ENCODE assay signal across 11 cellular contexts in genomic region chr6:45001663-45002062, GRCh38.
DNase-seq lines count a peak whose midpoint lies in the region; ATAC-seq and TF ChIP-seq lines count a peak whose summit lies in the region.
"Had no signal": no experiment of that assay in that cellular context is flagged by ENCODE, and none has a peak within 500 bp of the region (broad histone marks: within the 10 kb centered on the region; RNA-seq: fewer than 3 reads in every experiment).

No MANE protein-coding gene starts in this region.

- peak overlapping the region; percentile 24 for H3K4me3 Mint-ChIP-seq in activated naive CD8-positive, alpha-beta T cell

- no peaks in the 10 kb centered on the region for H3K27me3 ChIP-seq in osteoblast (ENCODE audit: insufficient read depth, low read length)
- H3K27me3 ChIP-seq in MG63: peaks cover 2% of the 10 kb centered on the region; the same call in 1 of the 2 replicates

- peaks cover 33% of the 10 kb centered on the region for H3K4me1 Mint-ChIP-seq in activated naive CD8-positive, alpha-beta T cell (ENCODE audit: low read depth)

- H3K4me1 ChIP-seq in osteoblast (ENCODE audit: insufficient read depth, low read length): no peaks in the 10 kb centered on the region

- no peak overlapping the region for H3K27ac ChIP-seq in osteoblast (ENCODE audit: low read depth, low read length)

- no peaks in the 10 kb centered on the region for H3K9me3 ChIP-seq in osteoblast (ENCODE audit: low read depth, low read length)
- no peaks in the 10 kb centered on the region for H3K9me3 ChIP-seq in MG63

- no peaks in the 10 kb centered on the region for H3K27me3 Mint-ChIP-seq in activated naive CD8-positive, alpha-beta T cell

- no peaks in the 10 kb centered on the region for H3K79me2 ChIP-seq in osteoblast (ENCODE audit: insufficient read depth, low read length)

- H3K9me3 Mint-ChIP-seq in activated naive CD8-positive, alpha-beta T cell (ENCODE audit: low read depth): peaks cover 2% of the 10 kb centered on the region

- no peaks in the 10 kb centered on the region for H4K20me1 ChIP-seq in osteoblast (ENCODE audit: insufficient read depth, low read length)

- no peak overlapping the region for H3K4me2 ChIP-seq in osteoblast (ENCODE audit: insufficient read depth, low read length)

- H3K4me3 ChIP-seq in osteoblast (ENCODE audit: insufficient read depth, low read length) (no peak overlapping the region), MG63 (no peak overlapping the region)

- no peak overlapping the region for H2AFZ ChIP-seq in osteoblast (ENCODE audit: low read length)

- no peak for TF ChIP-seq POLR2A in GM18505 (IDR thresholded peaks at IDR 0.05; ENCODE audit: borderline replicate concordance, extremely low read depth, insufficient read depth, insufficient read length)

- H3K36me3 ChIP-seq in osteoblast (ENCODE audit: insufficient read depth, low read length) (no peaks in the 10 kb centered on the region), MG63 (no peaks in the 10 kb centered on the region)

- H3K36me3 Mint-ChIP-seq in activated naive CD8-positive, alpha-beta T cell: peaks cover 8% of the 10 kb centered on the region

- peak; percentile 97 for ATAC-seq in GM18505 (IDR thresholded peaks at IDR 0.05; ENCODE audit: unreplicated experiment)
- peak; percentile 98 for ATAC-seq in GM21381 (IDR thresholded peaks at IDR 0.05; ENCODE audit: unreplicated experiment)
- ATAC-seq in HG03280 (IDR thresholded peaks at IDR 0.05; ENCODE audit: unreplicated experiment): peak; percentile 99
- ATAC-seq: sciatic nerve had no signal

- peak overlapping the region; percentile 72 for H3K27ac Mint-ChIP-seq in activated naive CD8-positive, alpha-beta T cell

- no peak for TF ChIP-seq CTCF in osteoblast (IDR thresholded peaks at IDR 0.05; ENCODE audit: extremely low read depth, low read depth, low read length)

- DNase-seq in KG1 (lab: John Stamatoyannopoulos, UW) (no peak), osteoblast (ENCODE audit: insufficient read length, low spot score, missing footprints) (no peak), NCI-H2081 (lab: John Stamatoyannopoulos, UW) (no peak), MG63 (no peak)
- DNase-seq: caudate nucleus, NCI-H1048 had no signal
